In the genomic region with DNA sequence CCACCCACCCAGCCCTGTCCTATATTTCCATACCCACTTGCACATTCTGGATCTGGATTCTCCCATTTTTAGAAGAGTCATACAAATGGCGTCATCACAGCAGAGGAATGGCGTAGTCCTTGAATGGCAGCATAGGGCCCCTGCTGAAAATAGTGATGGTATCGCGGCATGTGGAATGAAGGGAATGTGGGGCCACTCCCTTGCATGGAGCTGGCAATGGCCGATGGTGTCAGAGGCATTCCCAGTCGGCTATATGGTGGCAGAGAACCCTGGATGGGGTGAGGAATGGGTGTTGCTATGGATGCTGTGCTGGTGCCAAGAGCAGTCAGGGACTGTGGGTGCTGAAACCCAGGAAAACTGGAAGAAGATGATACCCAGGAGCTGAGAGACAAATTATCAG, we compare ENCODE assay signal across 2 cellular contexts. TPM values are rescaled to one million over a fixed set of nuclear protein-coding genes. Genes with fewer than 3 reads are reported as not detected.
"Had no signal": no experiment of that assay in that cellular context is flagged by ENCODE, and none has a peak within 500 bp of the region (broad histone marks: within the 10 kb centered on the region; RNA-seq: fewer than 3 reads in every experiment).

No MANE protein-coding gene starts in this region.

RNA-seq across cellular contexts. Expression of a gene that starts 51.5 kb away (rescaled TPM):
- total RNA-seq: K562, Peyer's patch had no signal
- polyA plus RNA-seq: K562 had no signal
